ENCODE assay signal across 25 cellular contexts in genomic region chr16:22665048-22665797, GRCh38.
DNase-seq lines count a peak whose midpoint lies in the region; ATAC-seq, FAIRE-seq and TF ChIP-seq lines count a peak whose summit lies in the region.
"Had no signal": no experiment of that assay in that cellular context is flagged by ENCODE, and none has a peak within 500 bp of the region (broad histone marks: within the 10 kb centered on the region; RNA-seq: fewer than 3 reads in every experiment).

No MANE protein-coding gene starts in this region.

- ATAC-seq in sciatic nerve = no peak
- no peak for ATAC-seq in activated T-helper 17 cell treated with anti-CD3 and anti-CD28 coated beads, Interleukin-2, amount 50 U/mL, for 72 hours (replicated peaks)
- ATAC-seq: A549, K562, SK-N-SH treated with all-trans-retinoic acid at 6 μM for 48 hours had no signal

- H3F3A ChIP-seq in neural progenitor cell (ENCODE audit: low read depth) = peaks cover 3% of the 10 kb centered on the region

- H3K79me1 ChIP-seq in H1 (ENCODE audit: low read depth, low read length) = no peaks in the 10 kb centered on the region

- H3K4me2 ChIP-seq in H1 (ENCODE audit: insufficient read depth in 1 of 2, low read depth in 2 of 2, low read length in 2 of 2) (no peak overlapping the region), neural progenitor cell (no peak overlapping the region)
- H3K4me2 ChIP-seq: A549 had no signal

- H3K27ac Mint-ChIP-seq in neural progenitor cell = no peak overlapping the region
- no peak overlapping the region for H3K27ac Mint-ChIP-seq in activated T-helper 17 cell treated with anti-CD3 and anti-CD28 coated beads, Interleukin-2, amount 50 U/mL, for 72 hours
- H3K27ac Mint-ChIP-seq: B cell; CD14-positive monocyte; CD8-positive, alpha-beta memory T cell had no signal

- H3K56ac ChIP-seq in H1 (replicated peaks; ENCODE audit: insufficient read length, low read depth, low read length) = no peak overlapping the region

- no peak for TF ChIP-seq RAD21 in H1 (IDR thresholded peaks at IDR 0.05 in 1 of 2, conservative IDR thresholded peaks at IDR 0.05 in 1 of 2; ENCODE audit: low read depth in 2 of 2, low read length in 2 of 2)

- no peaks in the 10 kb centered on the region for H3K27me3 Mint-ChIP-seq in neural progenitor cell (ENCODE audit: insufficient read depth, low read depth)
- H3K27me3 Mint-ChIP-seq in activated T-helper 17 cell treated with anti-CD3 and anti-CD28 coated beads, Interleukin-2, amount 50 U/mL, for 72 hours = no peaks in the 10 kb centered on the region

- no peaks in the 10 kb centered on the region for H3K23me2 ChIP-seq in H1 (ENCODE audit: low read depth, low read length)

- H2BK5ac ChIP-seq in H1 (ENCODE audit: low read depth, low read length) = no peak overlapping the region

- H3K79me2 ChIP-seq in H1 (ENCODE audit: control insufficient read depth in 1 of 2, insufficient read depth in 2 of 2, low read length in 2 of 2) (no peaks in the 10 kb centered on the region), neural progenitor cell (ENCODE audit: low read depth) (no peaks in the 10 kb centered on the region)

- H3K36me3 Mint-ChIP-seq in neural progenitor cell = no peaks in the 10 kb centered on the region
- H3K36me3 Mint-ChIP-seq in activated T-helper 17 cell treated with anti-CD3 and anti-CD28 coated beads, Interleukin-2, amount 50 U/mL, for 72 hours (ENCODE audit: low read depth) = no peaks in the 10 kb centered on the region
- H3K36me3 Mint-ChIP-seq: CD14-positive monocyte; CD8-positive, alpha-beta memory T cell had no signal

- TF ChIP-seq POLR2A in H1 (IDR thresholded peaks at IDR 0.05; ENCODE audit: control extremely low read depth in 1 of 2, low read depth in 2 of 2, low read length in 2 of 2) (no peak), erythroblast (IDR thresholded peaks at IDR 0.05; ENCODE audit: low read length) (no peak)

- no peaks in the 10 kb centered on the region for H3K4me1 Mint-ChIP-seq in neural progenitor cell
- H3K4me1 Mint-ChIP-seq in activated T-helper 17 cell treated with anti-CD3 and anti-CD28 coated beads, Interleukin-2, amount 50 U/mL, for 72 hours = no peaks in the 10 kb centered on the region
- H3K4me1 Mint-ChIP-seq: B cell; CD14-positive monocyte; CD8-positive, alpha-beta memory T cell had no signal

- H2AFZ ChIP-seq in H1 (ENCODE audit: low read length) (peak overlapping the region; percentile 66), neural progenitor cell (replicated peaks) (peak overlapping the region; percentile 4)

- 90% methylated on average over 9 of the region's 9 CpGs; no CpG with 5 or more reads in 1 of the 2 experiments for WGBS in H1 (ENCODE audit: extremely low coverage in 1 of 2, insufficient coverage in 1 of 2, insufficient read length in 1 of 2, insufficient replicate concordance in 2 of 2, low coverage in 1 of 2, low lambda C conversion rate in 2 of 2, missing lambda C conversion rate in 1 of 2), 2 experiments

- no peak for TF ChIP-seq EP300 in H1 (IDR thresholded peaks at IDR 0.05; ENCODE audit: borderline replicate concordance in 1 of 2, low read depth in 2 of 2, low read length in 2 of 2)

- H3K27me3 ChIP-seq in H1 (replicated peaks in 1 of 4; ENCODE audit: control insufficient read depth in 3 of 4, extremely low read depth in 1 of 4, insufficient read depth in 3 of 4, low read length in 3 of 4) (peaks cover 0 to 3% (median 1%) of the 10 kb centered on the region in 4 experiments; a peak in 1 of 7 replicates), neural progenitor cell (no peaks in the 10 kb centered on the region)

- no peak overlapping the region for H3K27ac ChIP-seq in H1 (ENCODE audit: low read depth, low read length)
- H3K27ac ChIP-seq in neural progenitor cell = no peak overlapping the region
- H3K27ac ChIP-seq: A549 had no signal

- H3K18ac ChIP-seq in H1 (ENCODE audit: extremely low read depth, low read length) = no peak overlapping the region

- H3K4me3 Mint-ChIP-seq in neural progenitor cell = no peak overlapping the region
- no peak overlapping the region for H3K4me3 Mint-ChIP-seq in activated T-helper 17 cell treated with anti-CD3 and anti-CD28 coated beads, Interleukin-2, amount 50 U/mL, for 72 hours
- H3K4me3 Mint-ChIP-seq: B cell; CD14-positive monocyte; CD8-positive, alpha-beta memory T cell had no signal

- no peaks in the 10 kb centered on the region for H3K9me3 Mint-ChIP-seq in neural progenitor cell
- no peaks in the 10 kb centered on the region for H3K9me3 Mint-ChIP-seq in activated T-helper 17 cell treated with anti-CD3 and anti-CD28 coated beads, Interleukin-2, amount 50 U/mL, for 72 hours
- H3K9me3 Mint-ChIP-seq: CD14-positive monocyte; CD8-positive, alpha-beta memory T cell had no signal

- no peak overlapping the region for H3K9ac ChIP-seq in H1 (replicated peaks in 1 of 4; ENCODE audit: extremely low read depth in 1 of 4, low read depth in 3 of 4, low read length in 3 of 4)
- no peak overlapping the region for H3K9ac ChIP-seq in neural progenitor cell

- H4K20me1 ChIP-seq in H1 (replicated peaks in 1 of 2; ENCODE audit: control insufficient read depth in 1 of 2, insufficient read depth in 2 of 2, low read length in 2 of 2) = no peaks in the 10 kb centered on the region
- H4K20me1 ChIP-seq in neural progenitor cell (ENCODE audit: low read depth) = no peaks in the 10 kb centered on the region

- no peak overlapping the region for H4K91ac ChIP-seq in H1 (replicated peaks; ENCODE audit: insufficient read length, low read length)

- no peak overlapping the region for H2BK20ac ChIP-seq in H1 (ENCODE audit: low read length)

- intact Hi-C loops in sciatic nerve (cut with DNase I) = no loop called here

- no peak overlapping the region for H2BK12ac ChIP-seq in H1 (ENCODE audit: low read depth, low read length)

- no peak overlapping the region for H4K5ac ChIP-seq in H1 (ENCODE audit: insufficient read length, low read depth, low read length)

- H3K4ac ChIP-seq in H1 (replicated peaks; ENCODE audit: insufficient read length, low read depth, low read length) = no peak overlapping the region

- POLR2A ChIA-PET in H1 (lab: Charles Lee; ENCODE audit: partially characterized antibody) = no interaction called here

- H3K9me3 ChIP-seq in H1 (ENCODE audit: insufficient read depth in 2 of 2, low read depth in 1 of 2, low read length in 1 of 2) = no peaks in the 10 kb centered on the region
- no peaks in the 10 kb centered on the region for H3K9me3 ChIP-seq in neural progenitor cell (ENCODE audit: low read depth)
- H3K9me3 ChIP-seq: A549 had no signal

- no peak overlapping the region for H4K8ac ChIP-seq in H1 (ENCODE audit: extremely low read depth, insufficient read depth, low read length)

- H3K4me3 ChIP-seq in H1 (ENCODE audit: extremely low read depth in 1 of 4, insufficient read depth in 2 of 4, low read depth in 3 of 4, low read length in 4 of 4) (no peak overlapping the region), neural progenitor cell (no peak overlapping the region)
- H3K4me3 ChIP-seq: A549, K562 had no signal

- H3K36me3 ChIP-seq in H1 (ENCODE audit: control insufficient read depth in 2 of 4, insufficient read depth in 4 of 4, low read length in 3 of 4) = no peaks in the 10 kb centered on the region
- no peaks in the 10 kb centered on the region for H3K36me3 ChIP-seq in neural progenitor cell

- DNase-seq in AG20443 (ENCODE audit: low spot score) (peak; percentile 13), D341Med (ENCODE audit: low spot score) (peak; percentile 20), H1 (ENCODE audit: low read depth in 1 of 2, low spot score in 2 of 2) (peak in 1 of 2 experiments; percentile 42), neural progenitor cell (ENCODE audit: low spot score) (no peak), sciatic nerve (ENCODE audit: low spot score) (no peak), erythroblast (lab: John Stamatoyannopoulos, UW) (no peak)
- DNase-seq: CD8-positive, alpha-beta memory T cell; DMS79 treated with DMSO at 0.1 percent for 48 hours; GF-D8; H7; Kasumi-1; NCI-H1105 treated with DMSO at 0.1 percent for 48 hours; NCI-H146; NCI-H1930; NCI-H2107; NCI-H524; NCI-H774 had no signal

- H2AK5ac ChIP-seq in H1 (ENCODE audit: low read depth, low read length) = no peak overlapping the region

- no peak for FAIRE-seq in H1 (lab: Jason Lieb, UNC)
- FAIRE-seq: A549, GM12891, GM19239, K562 had no signal

- H3K4me1 ChIP-seq in H1 (replicated peaks in 1 of 4; ENCODE audit: control insufficient read depth in 3 of 4, insufficient read depth in 4 of 4, low read length in 3 of 4) (peaks cover 0 to 2% (median 0%) of the 10 kb centered on the region in 4 experiments; a peak in 2 of 7 replicates), neural progenitor cell (peaks cover 2% of the 10 kb centered on the region)
- H3K4me1 ChIP-seq: A549 had no signal

- no peak for TF ChIP-seq CTCF in H1 (IDR thresholded peaks at IDR 0.05; ENCODE audit: control extremely low read depth in 1 of 3, insufficient read depth in 1 of 3, low read depth in 1 of 3, low read length in 3 of 3)
- no peak for TF ChIP-seq CTCF in neural progenitor cell (IDR thresholded peaks at IDR 0.05)

- CTCF ChIA-PET in H1 (lab: Charles Lee; ENCODE audit: partially characterized antibody) = interaction anchor here (0.6 to 1.8 kb wide), 2 partner anchors 10 to 892 kb away, joined by 3 to 5 read pairs; no protein-coding TSS in a partner anchor

- no peak overlapping the region for H3K14ac ChIP-seq in H1 (ENCODE audit: insufficient read length)

- peak overlapping the region; percentile 2; the same call in 1 of the 2 replicates for H2BK15ac ChIP-seq in H1 (ENCODE audit: low read length)

- no peak overlapping the region for H2BK120ac ChIP-seq in H1 (replicated peaks; ENCODE audit: low read depth, low read length)

- H3K23ac ChIP-seq in H1 (ENCODE audit: insufficient read length) = no peak overlapping the region

TF ChIP-seq in H1, 55 proteins besides CTCF, POLR2A, EP300 and RAD21:
- TF ChIP-seq TBP (IDR thresholded peaks at IDR 0.05; ENCODE audit: low read depth, low read length) (peak; percentile 50; the same call in 1 of the 2 replicates), RNF2 (IDR thresholded peaks at IDR 0.05; ENCODE audit: borderline replicate concordance, low read depth, low read length, missing control alignments, poor library complexity, severe bottlenecking) (no peak), KDM5A (IDR thresholded peaks at IDR 0.05; ENCODE audit: low read length) (no peak), JUND (IDR thresholded peaks at IDR 0.05; ENCODE audit: low read length) (no peak)
TF ChIP-seq in H1: peak in this region for 1.

Comparison
In these comparisons a context has a peak if more than half of its experiments do, and no peak if none do; other contexts are left out.
1. DNase-seq: peak in AG20443 (single experiment) and D341Med (single experiment); none in neural progenitor cell (single experiment), sciatic nerve (single experiment) and erythroblast (0 of 2).